ENCODE assay signal across 25 cellular contexts in the genomic region with DNA sequence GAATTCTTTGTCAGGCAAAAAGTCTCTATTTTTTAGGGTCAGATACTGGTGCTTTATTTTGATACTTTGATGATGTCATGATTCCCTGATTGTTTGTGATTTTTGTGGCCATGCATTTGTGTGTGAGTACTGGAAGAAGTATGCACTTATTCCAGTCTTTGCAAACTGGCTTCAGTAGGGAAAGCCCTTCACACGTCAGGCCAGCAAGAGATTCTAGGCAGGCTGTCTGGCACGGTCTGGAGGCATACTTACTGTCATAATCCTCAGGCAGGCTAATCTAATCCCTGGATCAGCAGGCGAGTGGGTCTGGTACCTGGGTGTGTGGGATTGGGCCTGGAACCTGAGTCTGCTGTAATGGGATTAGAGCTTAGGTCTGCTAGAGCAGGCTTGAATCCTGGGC.
DNase-seq lines count a peak whose midpoint lies in the region; ATAC-seq and TF ChIP-seq lines count a peak whose summit lies in the region.
"Had no signal": no experiment of that assay in that cellular context is flagged by ENCODE, and none has a peak within 500 bp of the region (broad histone marks: within the 10 kb centered on the region; RNA-seq: fewer than 3 reads in every experiment).

No MANE protein-coding gene starts in this region.

- H3K4me1 ChIP-seq in foreskin keratinocyte: no peaks in the 10 kb centered on the region
- H3K4me1 ChIP-seq: testis had no signal

- CTCF ChIA-PET in AG04450 (lab: Charles Lee): no interaction called here

- H3K9me3 ChIP-seq in AG04450 (ENCODE audit: control insufficient read depth, insufficient read depth, low read length): no peaks in the 10 kb centered on the region
- H3K9me3 ChIP-seq in WERI-Rb-1 (ENCODE audit: severe bottlenecking): no peaks in the 10 kb centered on the region
- H3K9me3 ChIP-seq: testis had no signal

- peak overlapping the region; percentile 42 for H3K27ac ChIP-seq in AG04450 (ENCODE audit: low read depth, low read length)
- no peak overlapping the region for H3K27ac ChIP-seq in WERI-Rb-1
- H3K27ac ChIP-seq in foreskin keratinocyte: no peak overlapping the region
- H3K27ac ChIP-seq: dorsolateral prefrontal cortex, testis had no signal

- no peak overlapping the region for H3K4me3 Mint-ChIP-seq in activated T-cell treated with anti-CD3 and anti-CD28 coated beads, Interleukin-2, amount 50 U/mL, for 24 hours
- H3K4me3 Mint-ChIP-seq: activated naive CD8-positive, alpha-beta T cell treated with anti-CD3 and anti-CD28 coated beads, Interleukin-2, amount 50 U/mL, for 24 hours; activated T-helper 17 cell treated with anti-CD3 and anti-CD28 coated beads, Interleukin-2, amount 50 U/mL, for 72 hours; CD14-positive monocyte; nephron; stimulated activated naive B cell treated with anti-CD40 and anti-IgM and Interleukin-4, amounts not matched to agents 10 μg/mL and 1 μg/mL and 100 μg/mL, for 72 hours had no signal

- no peaks in the 10 kb centered on the region for H3K36me3 ChIP-seq in WERI-Rb-1

- POLR2A ChIA-PET in AG04450 (lab: Yijun Ruan, JAX): no interaction called here

- H3K27me3 Mint-ChIP-seq in activated T-cell treated with anti-CD3 and anti-CD28 coated beads, Interleukin-2, amount 50 U/mL, for 24 hours: no peaks in the 10 kb centered on the region
- H3K27me3 Mint-ChIP-seq: activated naive CD8-positive, alpha-beta T cell treated with anti-CD3 and anti-CD28 coated beads, Interleukin-2, amount 50 U/mL, for 24 hours; activated T-helper 17 cell treated with anti-CD3 and anti-CD28 coated beads, Interleukin-2, amount 50 U/mL, for 72 hours; stimulated activated naive B cell treated with anti-CD40 and anti-IgM and Interleukin-4, amounts not matched to agents 10 μg/mL and 1 μg/mL and 100 μg/mL, for 72 hours had no signal

- peaks cover 3% of the 10 kb centered on the region for H3K9me3 Mint-ChIP-seq in activated T-cell treated with anti-CD3 and anti-CD28 coated beads, Interleukin-2, amount 50 U/mL, for 24 hours
- H3K9me3 Mint-ChIP-seq: activated naive CD8-positive, alpha-beta T cell treated with anti-CD3 and anti-CD28 coated beads, Interleukin-2, amount 50 U/mL, for 24 hours; nephron; stimulated activated naive B cell treated with anti-CD40 and anti-IgM and Interleukin-4, amounts not matched to agents 10 μg/mL and 1 μg/mL and 100 μg/mL, for 72 hours had no signal

- peak; percentile 65 for DNase-seq in AG04450 (ENCODE audit: low read depth, low spot score)
- DNase-seq in GM04503 (ENCODE audit: low read depth): peak; percentile 93
- peak; percentile 85 for DNase-seq in WERI-Rb-1
- peak; percentile 32 to 60 for DNase-seq in foreskin keratinocyte
- no peak for DNase-seq in NCI-H146 (lab: John Stamatoyannopoulos, UW)
- DNase-seq in activated T-cell treated with anti-CD3 and anti-CD28 coated beads, Interleukin-2, amount 50 U/mL, for 24 hours: no peak
- DNase-seq in SIG-M5 treated with dmso at 0.1 percent for 504 hours (lab: John Stamatoyannopoulos, UW; ENCODE audit: unreplicated experiment): no peak
- DNase-seq in NCI-H526 (lab: John Stamatoyannopoulos, UW): no peak
- DNase-seq: activated CD4-positive, alpha-beta T cell treated with anti-CD3 and anti-CD28 coated beads for 48 hours; activated naive CD8-positive, alpha-beta T cell treated with anti-CD3 and anti-CD28 coated beads, Interleukin-2, amount 50 U/mL, for 24 hours; caudate nucleus; dorsolateral prefrontal cortex; GF-D8; GOT3; left cardiac atrium; MV-4-11; NCI-H2029; NCI-H510A; stimulated activated CD4-positive, alpha-beta T cell treated with anti-CD3 and anti-CD28 coated beads, Interleukin-1b, Interleukin-23, amount 100 ng/mL, for 48 hours; stimulated activated naive B cell treated with anti-CD40 and anti-IgM and Interleukin-4, amounts not matched to agents 10 μg/mL and 1 μg/mL and 100 μg/mL, for 72 hours; testis had no signal

- H3K4me3 ChIP-seq in AG04450 (ENCODE audit: low read depth, low read length) (no peak overlapping the region), WERI-Rb-1 (ENCODE audit: low read depth, low read length) (no peak overlapping the region)
- H3K4me3 ChIP-seq: dorsolateral prefrontal cortex, testis had no signal

- no peaks in the 10 kb centered on the region for H3K36me3 Mint-ChIP-seq in activated T-cell treated with anti-CD3 and anti-CD28 coated beads, Interleukin-2, amount 50 U/mL, for 24 hours (ENCODE audit: low read depth)
- H3K36me3 Mint-ChIP-seq: CD14-positive monocyte; stimulated activated naive B cell treated with anti-CD40 and anti-IgM and Interleukin-4, amounts not matched to agents 10 μg/mL and 1 μg/mL and 100 μg/mL, for 72 hours had no signal

- H3K27ac Mint-ChIP-seq in activated T-cell treated with anti-CD3 and anti-CD28 coated beads, Interleukin-2, amount 50 U/mL, for 24 hours: no peak overlapping the region
- H3K27ac Mint-ChIP-seq: activated naive CD8-positive, alpha-beta T cell treated with anti-CD3 and anti-CD28 coated beads, Interleukin-2, amount 50 U/mL, for 24 hours; activated T-helper 17 cell treated with anti-CD3 and anti-CD28 coated beads, Interleukin-2, amount 50 U/mL, for 72 hours; CD14-positive monocyte; nephron; stimulated activated naive B cell treated with anti-CD40 and anti-IgM and Interleukin-4, amounts not matched to agents 10 μg/mL and 1 μg/mL and 100 μg/mL, for 72 hours had no signal

- no peak for TF ChIP-seq CTCF in AG04450 (IDR thresholded peaks at IDR 0.05; ENCODE audit: low read depth, low read length)
- TF ChIP-seq CTCF in WERI-Rb-1 (IDR thresholded peaks at IDR 0.05; ENCODE audit: low read depth, low read length): no peak
- TF ChIP-seq CTCF in foreskin keratinocyte (conservative IDR thresholded peaks at IDR 0.05): no peak

- no peaks in the 10 kb centered on the region for H3K4me1 Mint-ChIP-seq in activated T-cell treated with anti-CD3 and anti-CD28 coated beads, Interleukin-2, amount 50 U/mL, for 24 hours (ENCODE audit: low read depth)
- H3K4me1 Mint-ChIP-seq: activated naive CD8-positive, alpha-beta T cell treated with anti-CD3 and anti-CD28 coated beads, Interleukin-2, amount 50 U/mL, for 24 hours; activated T-helper 17 cell treated with anti-CD3 and anti-CD28 coated beads, Interleukin-2, amount 50 U/mL, for 72 hours; CD14-positive monocyte; nephron; stimulated activated naive B cell treated with anti-CD40 and anti-IgM and Interleukin-4, amounts not matched to agents 10 μg/mL and 1 μg/mL and 100 μg/mL, for 72 hours had no signal

- no peak for ATAC-seq in foreskin keratinocyte
- ATAC-seq: activated naive CD8-positive, alpha-beta T cell treated with anti-CD3 and anti-CD28 coated beads, Interleukin-2, amount 50 U/mL, for 24 hours; activated T-helper 17 cell treated with anti-CD3 and anti-CD28 coated beads, Interleukin-2, amount 50 U/mL, for 72 hours; left cardiac atrium; Right ventricle myocardium inferior; stimulated activated naive B cell treated with anti-CD40 and anti-IgM and Interleukin-4, amounts not matched to agents 10 μg/mL and 1 μg/mL and 100 μg/mL, for 72 hours had no signal

- H3K27me3 ChIP-seq in AG04450 (ENCODE audit: control insufficient read depth, insufficient read depth, low read length) (no peaks in the 10 kb centered on the region), WERI-Rb-1 (ENCODE audit: insufficient read depth, low read depth, severe bottlenecking) (no peaks in the 10 kb centered on the region), foreskin keratinocyte (no peaks in the 10 kb centered on the region)
- H3K27me3 ChIP-seq: dorsolateral prefrontal cortex, testis had no signal

Comparison
In these comparisons a context has a peak if more than half of its experiments do, and no peak if none do; other contexts are left out.
1. DNase-seq: peak in AG04450 (single experiment), GM04503 (single experiment), WERI-Rb-1 (single experiment) and foreskin keratinocyte (2 of 2); none in NCI-H146 (single experiment), activated T-cell treated with anti-CD3 and anti-CD28 coated beads, Interleukin-2, amount 50 U/mL, for 24 hours (single experiment), SIG-M5 treated with dmso at 0.1 percent for 504 hours (single experiment) and NCI-H526 (0 of 2).